8 cellular contexts compared by ENCODE assay signal in the genomic region with DNA sequence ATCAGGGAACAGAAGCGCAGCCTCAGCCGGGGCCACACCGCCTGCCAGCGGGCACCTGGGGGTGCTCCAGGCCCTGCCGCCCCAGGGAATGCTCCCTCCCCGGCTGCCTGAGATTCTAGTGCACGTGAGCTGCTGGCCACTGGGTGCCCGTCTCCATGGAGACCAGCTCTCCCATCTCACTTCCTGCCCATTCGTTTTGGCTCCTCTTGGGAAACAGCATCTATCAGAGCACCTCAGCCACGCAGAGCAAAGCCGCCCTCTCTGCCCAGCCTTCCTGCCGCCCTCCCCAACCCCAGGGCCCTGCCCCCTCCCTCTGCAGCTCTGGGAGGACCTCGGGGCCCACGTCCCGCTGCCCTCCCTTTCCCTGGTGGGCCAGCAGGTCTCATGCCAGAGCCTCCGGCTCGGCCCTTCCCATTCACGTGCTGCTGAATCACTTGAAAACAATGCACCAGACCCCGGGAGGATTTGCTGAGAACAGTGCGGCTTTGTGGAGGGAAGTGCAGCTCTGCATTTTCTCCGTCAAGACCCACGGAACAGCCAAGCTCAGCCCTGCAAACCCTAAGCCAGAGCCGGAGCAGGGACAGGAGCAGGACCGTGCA. TPM values are rescaled to one million over a fixed set of nuclear protein-coding genes. Genes with fewer than 3 reads are reported as not detected.
A peak's percentile ranks its signal among the peaks of the same experiment; 100 is the strongest.
DNase-seq lines count a peak whose midpoint lies in the region; ATAC-seq and TF ChIP-seq lines count a peak whose summit lies in the region.

No MANE protein-coding gene starts in this region.

- peaks cover 18% of the 10 kb centered on the region for H3K79me1 ChIP-seq in neuronal stem cell (ENCODE audit: low read depth, low read length)

- H3K4me1 ChIP-seq in neuronal stem cell (ENCODE audit: control insufficient read depth in 2 of 2, insufficient read depth in 1 of 2, low read depth in 1 of 2, low read length in 2 of 2) = peaks cover 26 to 44% of the 10 kb centered on the region in 2 donors

- H3K9ac ChIP-seq in neuronal stem cell (ENCODE audit: low read depth, low read length, poor library complexity) = peak overlapping the region; percentile 86

- H2BK15ac ChIP-seq in neuronal stem cell (ENCODE audit: low read length) = peak overlapping the region; percentile 47

- peak overlapping the region; percentile 98 for H2AK5ac ChIP-seq in neuronal stem cell (ENCODE audit: low read depth, low read length)

- POLR2A ChIA-PET in CD4-positive, alpha-beta T cell (lab: Charles Lee) = no interaction called here
- POLR2A ChIA-PET in activated CD8-positive, alpha-beta T cell treated with anti-CD3 and anti-CD28 coated beads, Interleukin-2, amount 10 ng/mL, durations not matched to agents 7 days and 5 days (lab: Charles Lee) = no interaction called here

- no peaks in the 10 kb centered on the region for H3K9me3 Mint-ChIP-seq in CD4-positive, alpha-beta T cell
- no peaks in the 10 kb centered on the region for H3K9me3 Mint-ChIP-seq in activated CD8-positive, alpha-beta T cell treated with anti-CD3 and anti-CD28 coated beads, Interleukin-2, amount 10 ng/mL, durations not matched to agents 7 days and 5 days (ENCODE audit: insufficient read depth)
- H3K9me3 Mint-ChIP-seq in glutamatergic neuron (ENCODE audit: unreplicated experiment) = peaks cover 5% of the 10 kb centered on the region

- no peak overlapping the region for H3K4me3 Mint-ChIP-seq in CD4-positive, alpha-beta T cell
- H3K4me3 Mint-ChIP-seq in activated CD8-positive, alpha-beta T cell treated with anti-CD3 and anti-CD28 coated beads, Interleukin-2, amount 10 ng/mL, durations not matched to agents 7 days and 5 days = no peak overlapping the region
- peak overlapping the region; percentile 52 for H3K4me3 Mint-ChIP-seq in glutamatergic neuron (ENCODE audit: unreplicated experiment)

- H3K4ac ChIP-seq in neuronal stem cell (ENCODE audit: low read length) = peak overlapping the region; percentile 96

- ATAC-seq in CD4-positive, alpha-beta T cell (ENCODE audit: poor library complexity) = peak; percentile 30
- ATAC-seq in activated CD8-positive, alpha-beta T cell treated with anti-CD3 and anti-CD28 coated beads, Interleukin-2, amount 10 ng/mL, durations not matched to agents 7 days and 5 days = peak; percentile 32
- ATAC-seq in GM21515 (IDR thresholded peaks at IDR 0.05; ENCODE audit: unreplicated experiment) (no peak), GM18498 (IDR thresholded peaks at IDR 0.05; ENCODE audit: unreplicated experiment) (no peak)

- DNase-seq in CD4-positive, alpha-beta T cell = no peak
- DNase-seq in NCI-H1092 (lab: John Stamatoyannopoulos, UW) (peak; percentile 73), glutamatergic neuron (peak; percentile 58), neuronal stem cell (ENCODE audit: low spot score) (peak; percentile 87), activated gamma-delta T cell (lab: John Stamatoyannopoulos, UW) (no peak)
- peak; percentile 26 for DNase-seq in activated CD8-positive, alpha-beta T cell treated with anti-CD3 and anti-CD28 coated beads, Interleukin-2, amount 10 ng/mL, durations not matched to agents 7 days and 5 days

- H3K14ac ChIP-seq in neuronal stem cell (ENCODE audit: low read length) = peak overlapping the region; percentile 72

- H3K36me3 Mint-ChIP-seq in CD4-positive, alpha-beta T cell (ENCODE audit: low read depth) = no peaks in the 10 kb centered on the region
- no peaks in the 10 kb centered on the region for H3K36me3 Mint-ChIP-seq in activated CD8-positive, alpha-beta T cell treated with anti-CD3 and anti-CD28 coated beads, Interleukin-2, amount 10 ng/mL, durations not matched to agents 7 days and 5 days (ENCODE audit: low read depth)
- H3K36me3 Mint-ChIP-seq in glutamatergic neuron (ENCODE audit: unreplicated experiment) = no peaks in the 10 kb centered on the region

- H3K23ac ChIP-seq in neuronal stem cell (ENCODE audit: low read depth, low read length, poor library complexity) = peak overlapping the region; percentile 60

- H3K27me3 ChIP-seq in CD4-positive, alpha-beta T cell (ENCODE audit: control insufficient read depth, insufficient read depth, low read length) = no peaks in the 10 kb centered on the region
- no peaks in the 10 kb centered on the region for H3K27me3 ChIP-seq in neuronal stem cell (ENCODE audit: control insufficient read depth in 3 of 3, insufficient read depth in 3 of 3, low read depth in 1 of 3, low read length in 3 of 3)

- H3K27ac Mint-ChIP-seq in CD4-positive, alpha-beta T cell = no peak overlapping the region
- H3K27ac Mint-ChIP-seq in activated CD8-positive, alpha-beta T cell treated with anti-CD3 and anti-CD28 coated beads, Interleukin-2, amount 10 ng/mL, durations not matched to agents 7 days and 5 days = peak overlapping the region; percentile 82
- H3K27ac Mint-ChIP-seq in glutamatergic neuron (ENCODE audit: unreplicated experiment) = peak overlapping the region; percentile 77

- peaks cover 5 to 6% of the 10 kb centered on the region in 2 donors for H3K36me3 ChIP-seq in neuronal stem cell (replicated peaks in 1 of 2; ENCODE audit: control insufficient read depth in 2 of 2, insufficient read depth in 2 of 2, low read length in 2 of 2)

- H2AFZ ChIP-seq in neuronal stem cell (ENCODE audit: low read length) = peak overlapping the region; percentile 74

- H4K91ac ChIP-seq in neuronal stem cell (ENCODE audit: low read depth, low read length, poor library complexity) = peak overlapping the region; percentile 90

- no peak overlapping the region for H4K8ac ChIP-seq in neuronal stem cell (ENCODE audit: low read depth, low read length)

- peak overlapping the region; percentile 82 for H2BK120ac ChIP-seq in neuronal stem cell (ENCODE audit: low read depth, low read length)

- peaks cover 39% of the 10 kb centered on the region for H3K4me1 Mint-ChIP-seq in CD4-positive, alpha-beta T cell (ENCODE audit: low read depth)
- peaks cover 33% of the 10 kb centered on the region for H3K4me1 Mint-ChIP-seq in activated CD8-positive, alpha-beta T cell treated with anti-CD3 and anti-CD28 coated beads, Interleukin-2, amount 10 ng/mL, durations not matched to agents 7 days and 5 days (ENCODE audit: low read depth)
- peaks cover 24% of the 10 kb centered on the region for H3K4me1 Mint-ChIP-seq in glutamatergic neuron (ENCODE audit: low read depth, unreplicated experiment)

- peak overlapping the region; percentile 97 for H3K18ac ChIP-seq in neuronal stem cell (ENCODE audit: low read length)

- H2BK5ac ChIP-seq in neuronal stem cell (ENCODE audit: low read length) = peak overlapping the region; percentile 91

- WGBS in neuronal stem cell (ENCODE audit: extremely low coverage in 2 of 2, insufficient read length in 2 of 2, insufficient replicate concordance in 1 of 2), 2 donors = no CpG with 5 or more reads among the region's 24 CpGs

- H3K27ac ChIP-seq in CD4-positive, alpha-beta T cell (ENCODE audit: low read depth, low read length) = no peak overlapping the region
- H3K27ac ChIP-seq in neuronal stem cell (replicated peaks; ENCODE audit: low read length) = peak overlapping the region; percentile 99

- no peak for TF ChIP-seq CTCF in CD4-positive, alpha-beta T cell (IDR thresholded peaks at IDR 0.05)
- no peak for TF ChIP-seq CTCF in glutamatergic neuron (IDR thresholded peaks at IDR 0.05; ENCODE audit: partially characterized antibody, unreplicated experiment)

- intact Hi-C loops in CD4-positive, alpha-beta T cell (cut with DNase I, micrococcal nuclease) = loop anchor here in 1 of 2 experiments (5.0 kb wide), 1 partner anchor 39 kb away; no protein-coding TSS in a partner anchor

- CTCF ChIA-PET in CD4-positive, alpha-beta T cell (lab: Charles Lee) = no interaction called here
- CTCF ChIA-PET in activated CD8-positive, alpha-beta T cell treated with anti-CD3 and anti-CD28 coated beads, Interleukin-2, amount 10 ng/mL, durations not matched to agents 7 days and 5 days (lab: Charles Lee) = interaction anchor here (1.0 kb wide), 1 partner anchor 18 kb away, joined by 3 read pairs; no protein-coding TSS in a partner anchor

- peak overlapping the region; percentile 5 to 34 for H3K4me3 ChIP-seq in neuronal stem cell (ENCODE audit: low read length in 2 of 2)

- H2BK12ac ChIP-seq in neuronal stem cell (ENCODE audit: low read length) = peak overlapping the region; percentile 77

- H3K4me2 ChIP-seq in neuronal stem cell (ENCODE audit: insufficient read depth, low read length, poor library complexity, severe bottlenecking) = peak overlapping the region; percentile 54

- H3K27me3 Mint-ChIP-seq in CD4-positive, alpha-beta T cell = no peaks in the 10 kb centered on the region
- H3K27me3 Mint-ChIP-seq in activated CD8-positive, alpha-beta T cell treated with anti-CD3 and anti-CD28 coated beads, Interleukin-2, amount 10 ng/mL, durations not matched to agents 7 days and 5 days (ENCODE audit: low read depth) = no peaks in the 10 kb centered on the region
- H3K27me3 Mint-ChIP-seq in glutamatergic neuron (ENCODE audit: unreplicated experiment) = peaks cover 9% of the 10 kb centered on the region

- no peaks in the 10 kb centered on the region for H3K9me3 ChIP-seq in CD4-positive, alpha-beta T cell (ENCODE audit: control insufficient read depth, low read length)
- no peaks in the 10 kb centered on the region for H3K9me3 ChIP-seq in neuronal stem cell (replicated peaks in 1 of 2; ENCODE audit: control insufficient read depth in 2 of 2, insufficient read depth in 1 of 2, low read depth in 1 of 2, low read length in 2 of 2)

RNA-seq across cellular contexts. Expression of a gene that starts 19.4 kb away (rescaled TPM):
- total RNA-seq in CD4-positive, alpha-beta T cell = 1 to 10 TPM; 2.6 to 2.7 TPM
- under 1 TPM in 1 of 2 experiments, not detected in 1; 0.26 TPM for total RNA-seq in activated CD8-positive, alpha-beta T cell treated with anti-CD3 and anti-CD28 coated beads, Interleukin-2, amount 10 ng/mL, durations not matched to agents 7 days and 5 days
- 6.4 TPM for total RNA-seq in glutamatergic neuron (ENCODE audit: unreplicated experiment)
- polyA plus RNA-seq in neuronal stem cell (2013, experiment 1 of 2) = 0.01 TPM
- 0.03 TPM for polyA plus RNA-seq in neuronal stem cell (2013, experiment 2 of 2)

RNA-seq across cellular contexts. Expression of a gene that starts 41.6 kb away (rescaled TPM):
- 1 to 10 TPM; 6.2 to 7.0 TPM for total RNA-seq in CD4-positive, alpha-beta T cell
- 1 to 10 TPM; 3.6 to 3.8 TPM for total RNA-seq in activated CD8-positive, alpha-beta T cell treated with anti-CD3 and anti-CD28 coated beads, Interleukin-2, amount 10 ng/mL, durations not matched to agents 7 days and 5 days
- total RNA-seq in glutamatergic neuron (ENCODE audit: unreplicated experiment) = 121 TPM
- polyA plus RNA-seq in neuronal stem cell (2013, experiment 1 of 2) = 45.1 TPM
- polyA plus RNA-seq in neuronal stem cell (2013, experiment 2 of 2) = 45.9 TPM

RNA-seq across cellular contexts. Expression of a gene that starts 43.0 kb away (rescaled TPM):
- total RNA-seq in CD4-positive, alpha-beta T cell = 100 to 1,000 TPM; 489 to 494 TPM
- 10 to 100 TPM; 67.5 TPM for total RNA-seq in activated CD8-positive, alpha-beta T cell treated with anti-CD3 and anti-CD28 coated beads, Interleukin-2, amount 10 ng/mL, durations not matched to agents 7 days and 5 days
- 45.3 TPM for total RNA-seq in glutamatergic neuron (ENCODE audit: unreplicated experiment)
- polyA plus RNA-seq in neuronal stem cell (2013, experiment 1 of 2) = 21.1 TPM
- polyA plus RNA-seq in neuronal stem cell (2013, experiment 2 of 2) = 23.6 TPM

Comparison
In these comparisons a context has a peak if more than half of its experiments do, and no peak if none do; other contexts are left out.
1. ATAC-seq: peak in CD4-positive, alpha-beta T cell (single experiment) and activated CD8-positive, alpha-beta T cell treated with anti-CD3 and anti-CD28 coated beads, Interleukin-2, amount 10 ng/mL, durations not matched to agents 7 days and 5 days (single experiment); none in GM21515 (single experiment) and GM18498 (single experiment).
2. DNase-seq: peak in NCI-H1092 (single experiment), activated CD8-positive, alpha-beta T cell treated with anti-CD3 and anti-CD28 coated beads, Interleukin-2, amount 10 ng/mL, durations not matched to agents 7 days and 5 days (single experiment), glutamatergic neuron (single experiment) and neuronal stem cell (single experiment); none in CD4-positive, alpha-beta T cell (0 of 10) and activated gamma-delta T cell (single experiment).
3. RNA of a gene that starts 41.6 kb away (total RNA-seq): 121 TPM in glutamatergic neuron (single experiment); 6.2 to 7.0 TPM in CD4-positive, alpha-beta T cell and 3.6 to 3.8 TPM in activated CD8-positive, alpha-beta T cell treated with anti-CD3 and anti-CD28 coated beads, Interleukin-2, amount 10 ng/mL, durations not matched to agents 7 days and 5 days; every median in the first group is over 10 times any median in the second.
4. RNA of a gene that starts 43.0 kb away (total RNA-seq): 489 to 494 TPM in CD4-positive, alpha-beta T cell; 67.5 TPM in activated CD8-positive, alpha-beta T cell treated with anti-CD3 and anti-CD28 coated beads, Interleukin-2, amount 10 ng/mL, durations not matched to agents 7 days and 5 days and 45.3 TPM in glutamatergic neuron (single experiment); every median in the first group is over 4 times any median in the second.